ENCODE assay signal across 27 cellular contexts in genomic region chr1:22526677-22527076, GRCh38. TPM values are rescaled to one million over a fixed set of nuclear protein-coding genes. Genes with fewer than 3 reads are reported as not detected.
A peak's percentile ranks its signal among the peaks of the same experiment; 100 is the strongest.
DNase-seq lines count a peak whose midpoint lies in the region; ATAC-seq and TF ChIP-seq lines count a peak whose summit lies in the region.
"Had no signal": no experiment of that assay in that cellular context is flagged by ENCODE, and none has a peak within 500 bp of the region (broad histone marks: within the 10 kb centered on the region; RNA-seq: fewer than 3 reads in every experiment).

No MANE protein-coding gene starts in this region.

- no peaks in the 10 kb centered on the region for H3K9me3 Mint-ChIP-seq in neural crest cell
- no peaks in the 10 kb centered on the region for H3K9me3 Mint-ChIP-seq in activated T-helper 2 cell treated with anti-CD3 and anti-CD28 coated beads, Interferon-gamma antibody, Interleukin-2, Interleukin-4, amounts not matched to agents 10 μg/mL and 5 μg/mL and 100 μg/mL, durations not matched to agents 14 hours and 24 hours and 36 hours
- H3K9me3 Mint-ChIP-seq in activated T-cell treated with anti-CD3 and anti-CD28 coated beads, Interleukin-2, amount 50 U/mL, for 4 hours = no peaks in the 10 kb centered on the region
- H3K9me3 Mint-ChIP-seq: CD14-positive monocyte; CD4-positive, alpha-beta memory T cell; CD4-positive, CD25-positive, alpha-beta regulatory T cell; CD8-positive, alpha-beta memory T cell had no signal

- H3K4me1 Mint-ChIP-seq in neural crest cell = no peaks in the 10 kb centered on the region
- no peaks in the 10 kb centered on the region for H3K4me1 Mint-ChIP-seq in activated T-helper 2 cell treated with anti-CD3 and anti-CD28 coated beads, Interferon-gamma antibody, Interleukin-2, Interleukin-4, amounts not matched to agents 10 μg/mL and 5 μg/mL and 100 μg/mL, durations not matched to agents 14 hours and 24 hours and 36 hours (ENCODE audit: low read depth)
- H3K4me1 Mint-ChIP-seq in activated T-cell treated with anti-CD3 and anti-CD28 coated beads, Interleukin-2, amount 50 U/mL, for 4 hours (ENCODE audit: low read depth) = no peaks in the 10 kb centered on the region
- H3K4me1 Mint-ChIP-seq: CD4-positive, alpha-beta memory T cell; CD4-positive, CD25-positive, alpha-beta regulatory T cell; CD8-positive, alpha-beta memory T cell had no signal

- no peak overlapping the region for H3K4me3 Mint-ChIP-seq in neural crest cell
- H3K4me3 Mint-ChIP-seq in activated T-helper 2 cell treated with anti-CD3 and anti-CD28 coated beads, Interferon-gamma antibody, Interleukin-2, Interleukin-4, amounts not matched to agents 10 μg/mL and 5 μg/mL and 100 μg/mL, durations not matched to agents 14 hours and 24 hours and 36 hours (ENCODE audit: low read depth) = no peak overlapping the region
- no peak overlapping the region for H3K4me3 Mint-ChIP-seq in activated T-cell treated with anti-CD3 and anti-CD28 coated beads, Interleukin-2, amount 50 U/mL, for 4 hours
- H3K4me3 Mint-ChIP-seq: CD14-positive monocyte; CD4-positive, alpha-beta memory T cell; CD4-positive, CD25-positive, alpha-beta regulatory T cell; CD8-positive, alpha-beta memory T cell had no signal

- H3K27me3 ChIP-seq in body of pancreas = no peaks in the 10 kb centered on the region
- no peaks in the 10 kb centered on the region for H3K27me3 ChIP-seq in suprapubic skin
- H3K27me3 ChIP-seq: BE2C, BLaER1 had no signal

- DNase-seq in body of pancreas = no peak
- no peak for DNase-seq in neural crest cell (ENCODE audit: low read depth, low spot score)
- peak; percentile 62 for DNase-seq in posterior vena cava (ENCODE audit: low spot score)
- peak; percentile 42 to 61 for DNase-seq in suprapubic skin (ENCODE audit: low spot score in 2 of 2)
- DNase-seq in mucosa of descending colon = no peak
- DNase-seq in activated T-helper 2 cell treated with anti-CD3 and anti-CD28 coated beads, Interferon-gamma antibody, Interleukin-2, Interleukin-4, amounts not matched to agents 10 μg/mL and 5 μg/mL and 100 μg/mL, durations not matched to agents 14 hours and 24 hours and 36 hours (ENCODE audit: low spot score) = no peak
- no peak for DNase-seq in activated naive CD4-positive, alpha-beta T cell (lab: John Stamatoyannopoulos, UW)
- no peak for DNase-seq in activated T-cell treated with anti-CD3 and anti-CD28 coated beads, Interleukin-2, amount 50 U/mL, for 4 hours
- DNase-seq: 8988T; ACHN; CD4-positive, alpha-beta memory T cell; CD4-positive, CD25-positive, alpha-beta regulatory T cell; CD8-positive, alpha-beta memory T cell; DMS 273 treated with DMSO at 0.1 percent for 48 hours; DMS153; DMS53; DMS79; DND-41; EL; GDM1 had no signal

- H3K36me3 ChIP-seq in body of pancreas (replicated peaks in 1 of 2; ENCODE audit: insufficient read depth in 1 of 2, low read depth in 2 of 2) (peaks cover 0 to 2% of the 10 kb centered on the region in 2 donors), suprapubic skin (peaks cover 66% of the 10 kb centered on the region), mucosa of descending colon (ENCODE audit: low read depth) (no peaks in the 10 kb centered on the region)

- H3K27me3 Mint-ChIP-seq in neural crest cell (ENCODE audit: low read depth) = no peaks in the 10 kb centered on the region
- no peaks in the 10 kb centered on the region for H3K27me3 Mint-ChIP-seq in activated T-helper 2 cell treated with anti-CD3 and anti-CD28 coated beads, Interferon-gamma antibody, Interleukin-2, Interleukin-4, amounts not matched to agents 10 μg/mL and 5 μg/mL and 100 μg/mL, durations not matched to agents 14 hours and 24 hours and 36 hours (ENCODE audit: low read depth)
- no peaks in the 10 kb centered on the region for H3K27me3 Mint-ChIP-seq in activated T-cell treated with anti-CD3 and anti-CD28 coated beads, Interleukin-2, amount 50 U/mL, for 4 hours (ENCODE audit: low read depth)
- H3K27me3 Mint-ChIP-seq: CD4-positive, alpha-beta memory T cell; CD4-positive, CD25-positive, alpha-beta regulatory T cell; CD8-positive, alpha-beta memory T cell had no signal

- no peak overlapping the region for H3K4me3 ChIP-seq in body of pancreas
- H3K4me3 ChIP-seq in suprapubic skin = no peak overlapping the region
- no peak overlapping the region for H3K4me3 ChIP-seq in mucosa of descending colon
- H3K4me3 ChIP-seq: BLaER1, GM12878 had no signal

- H3K27ac ChIP-seq in body of pancreas (peak overlapping the region; percentile 68 to 83 (median 78)), suprapubic skin (no peak overlapping the region)
- H3K27ac ChIP-seq: BLaER1 had no signal

- intact Hi-C loops in body of pancreas (cut with DNase I) (loop anchor here (10.0 kb wide), 1 partner anchor 118 kb away; the partner anchor contains the start of gene C1QC), posterior vena cava (cut with DNase I) (loop anchor here in 1 of 2 donors (10.0 kb wide), 1 partner anchor 118 kb away; the partner anchor contains the start of gene C1QC), mucosa of descending colon (cut with DNase I, micrococcal nuclease) (no loop called here)
- intact Hi-C loops in activated T-helper 2 cell treated with anti-CD3 and anti-CD28 coated beads, Interferon-gamma antibody, Interleukin-2, Interleukin-4, amounts not matched to agents 10 μg/mL and 5 μg/mL and 100 μg/mL, durations not matched to agents 14 hours and 24 hours and 36 hours (cut with micrococcal nuclease) = no loop called here

- H3K4me1 ChIP-seq in body of pancreas = peaks cover 64% of the 10 kb centered on the region
- H3K4me1 ChIP-seq in suprapubic skin = peaks cover 9% of the 10 kb centered on the region
- no peaks in the 10 kb centered on the region for H3K4me1 ChIP-seq in mucosa of descending colon (ENCODE audit: low read depth)
- H3K4me1 ChIP-seq: BE2C, BLaER1 had no signal

- H3K9me3 ChIP-seq in body of pancreas = no peaks in the 10 kb centered on the region
- H3K9me3 ChIP-seq in suprapubic skin = no peaks in the 10 kb centered on the region
- H3K9me3 ChIP-seq in mucosa of descending colon = no peaks in the 10 kb centered on the region
- H3K9me3 ChIP-seq: BE2C, BLaER1 had no signal

- H3K36me3 Mint-ChIP-seq in neural crest cell (ENCODE audit: low read depth) = peaks cover 7% of the 10 kb centered on the region
- H3K36me3 Mint-ChIP-seq in activated T-helper 2 cell treated with anti-CD3 and anti-CD28 coated beads, Interferon-gamma antibody, Interleukin-2, Interleukin-4, amounts not matched to agents 10 μg/mL and 5 μg/mL and 100 μg/mL, durations not matched to agents 14 hours and 24 hours and 36 hours (ENCODE audit: low read depth) = peaks cover 24% of the 10 kb centered on the region
- peaks cover 36% of the 10 kb centered on the region for H3K36me3 Mint-ChIP-seq in activated T-cell treated with anti-CD3 and anti-CD28 coated beads, Interleukin-2, amount 50 U/mL, for 4 hours (ENCODE audit: insufficient read depth)

- peak overlapping the region; percentile 35 for H3K27ac Mint-ChIP-seq in neural crest cell (ENCODE audit: unreplicated experiment)
- no peak overlapping the region for H3K27ac Mint-ChIP-seq in activated T-helper 2 cell treated with anti-CD3 and anti-CD28 coated beads, Interferon-gamma antibody, Interleukin-2, Interleukin-4, amounts not matched to agents 10 μg/mL and 5 μg/mL and 100 μg/mL, durations not matched to agents 14 hours and 24 hours and 36 hours
- H3K27ac Mint-ChIP-seq: CD4-positive, alpha-beta memory T cell; CD4-positive, CD25-positive, alpha-beta regulatory T cell had no signal

- no peak for TF ChIP-seq POLR2A in body of pancreas (IDR thresholded peaks at IDR 0.05)
- TF ChIP-seq POLR2A in suprapubic skin (IDR thresholded peaks at IDR 0.05) = no peak

- ATAC-seq in body of pancreas = no peak
- no peak for ATAC-seq in mucosa of descending colon
- no peak for ATAC-seq in activated T-cell treated with anti-CD3 and anti-CD28 coated beads, Interleukin-2, amount 50 U/mL, for 4 hours
- ATAC-seq: GM12878 had no signal

- TF ChIP-seq CTCF in body of pancreas (IDR thresholded peaks at IDR 0.05) (no peak), neural crest cell (conservative IDR thresholded peaks at IDR 0.05) (no peak), suprapubic skin (IDR thresholded peaks at IDR 0.05) (no peak), mucosa of descending colon (IDR thresholded peaks at IDR 0.05) (no peak)

- WGBS in body of pancreas, 2 donors = 79 to 92% methylated on average over 2 to 4 of the region's 5 CpGs
- WGBS in suprapubic skin = 83% methylated on average over 5 of the region's 5 CpGs

- TF ChIP-seq EP300 in suprapubic skin (IDR thresholded peaks at IDR 0.05) = no peak

RNA-seq across cellular contexts. Expression of gene EPHA8, which starts 36.6 kb away (rescaled TPM):
- total RNA-seq in body of pancreas = under 1 TPM; 0.52 to 0.66 TPM
- total RNA-seq in neural crest cell = not detected in 2 replicates
- total RNA-seq in posterior vena cava = not detected
- total RNA-seq in suprapubic skin = under 1 TPM in 2 of 4 donors, not detected in 2; 0.34 to 0.64 TPM
- not detected for total RNA-seq in mucosa of descending colon
- not detected in 2 replicates for total RNA-seq in activated T-helper 2 cell treated with anti-CD3 and anti-CD28 coated beads, Interferon-gamma antibody, Interleukin-2, Interleukin-4, amounts not matched to agents 10 μg/mL and 5 μg/mL and 100 μg/mL, durations not matched to agents 14 hours and 24 hours and 36 hours
- not detected for total RNA-seq in activated T-cell treated with anti-CD3 and anti-CD28 coated beads, Interleukin-2, amount 50 U/mL, for 4 hours
- total RNA-seq: A673; CD4-positive, alpha-beta memory T cell; CD4-positive, CD25-positive, alpha-beta regulatory T cell; CD8-positive, alpha-beta memory T cell; Daoy; G401; GM12878 had no signal

Comparison
In these comparisons a context has a peak if more than half of its experiments do, and no peak if none do; other contexts are left out.
1. DNase-seq: peak in posterior vena cava (single experiment) and suprapubic skin (2 of 2); none in body of pancreas (0 of 4), neural crest cell (single experiment), mucosa of descending colon (0 of 3), activated T-helper 2 cell treated with anti-CD3 and anti-CD28 coated beads, Interferon-gamma antibody, Interleukin-2, Interleukin-4, amounts not matched to agents 10 μg/mL and 5 μg/mL and 100 μg/mL, durations not matched to agents 14 hours and 24 hours and 36 hours (single experiment), activated naive CD4-positive, alpha-beta T cell (0 of 4) and activated T-cell treated with anti-CD3 and anti-CD28 coated beads, Interleukin-2, amount 50 U/mL, for 4 hours (single experiment).